Comparison of ENCODE assay signal across 8 cellular contexts in the genomic region with DNA sequence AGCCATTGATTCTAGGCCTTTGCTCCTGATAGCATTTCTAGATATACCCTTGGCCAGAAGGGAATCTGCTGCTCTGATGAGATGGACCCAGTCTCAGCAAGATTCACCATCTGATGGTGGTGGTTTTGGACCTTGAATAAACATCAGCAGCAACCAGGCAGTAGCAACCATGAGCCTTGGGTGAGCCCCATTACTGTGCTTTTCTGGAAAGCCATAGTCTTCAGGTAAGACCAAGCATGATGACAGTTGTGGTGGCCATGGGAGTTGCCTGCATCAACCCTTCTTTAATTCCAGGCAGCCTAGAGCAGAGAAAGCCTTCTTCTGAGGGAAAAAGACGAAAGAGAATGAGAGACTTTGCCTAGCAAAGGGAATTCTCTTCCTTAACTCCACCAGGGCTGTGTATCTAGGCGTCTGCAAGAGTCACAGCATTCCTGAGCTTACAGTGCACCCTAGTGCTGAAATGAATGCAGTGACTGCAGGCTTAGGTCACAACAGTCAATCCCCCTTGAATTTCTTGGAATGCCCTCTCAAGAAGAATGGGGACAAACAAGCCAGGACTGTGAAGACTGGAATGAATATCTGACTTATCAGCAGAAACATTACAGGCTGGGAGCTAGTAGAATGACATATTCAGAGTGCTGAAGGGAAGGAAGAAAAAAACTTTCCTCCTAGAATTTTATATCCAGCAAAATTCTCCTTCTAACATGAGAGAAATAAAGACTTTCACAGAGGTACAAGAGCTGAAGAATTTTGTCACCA.
A peak's percentile ranks its signal among the peaks of the same experiment; 100 is the strongest.
DNase-seq lines count a peak whose midpoint lies in the region; ATAC-seq and TF ChIP-seq lines count a peak whose summit lies in the region.

No MANE protein-coding gene starts in this region.

- TF ChIP-seq POLR2A in right lobe of liver (IDR thresholded peaks at IDR 0.05), result no peak
- TF ChIP-seq POLR2A in ovary (IDR thresholded peaks at IDR 0.05), result no peak

- peak; percentile 97 for TF ChIP-seq RAD21 in Ishikawa (IDR thresholded peaks at IDR 0.05; ENCODE audit: low read depth)

- intact Hi-C loops in right lobe of liver (cut with DNase I), result no loop called here
- intact Hi-C loops in ovary (cut with DNase I), result no loop called here

- H3K4me3 ChIP-seq in BE2C (ENCODE audit: low read depth, low read length) (no peak overlapping the region), right lobe of liver (no peak overlapping the region), right atrium auricular region (no peak overlapping the region), ovary (no peak overlapping the region)

- H3K27me3 ChIP-seq in BE2C (no peaks in the 10 kb centered on the region), right lobe of liver (no peaks in the 10 kb centered on the region), right atrium auricular region (no peaks in the 10 kb centered on the region), ovary (no peaks in the 10 kb centered on the region)

- peaks cover 15% of the 10 kb centered on the region for H3K4me1 ChIP-seq in BE2C
- no peaks in the 10 kb centered on the region for H3K4me1 ChIP-seq in right lobe of liver
- H3K4me1 ChIP-seq in right atrium auricular region, result no peaks in the 10 kb centered on the region
- no peaks in the 10 kb centered on the region for H3K4me1 ChIP-seq in ovary (ENCODE audit: insufficient read depth)

- no peaks in the 10 kb centered on the region for H3K36me3 ChIP-seq in BE2C
- no peaks in the 10 kb centered on the region for H3K36me3 ChIP-seq in right lobe of liver
- H3K36me3 ChIP-seq in right atrium auricular region, result no peaks in the 10 kb centered on the region
- no peaks in the 10 kb centered on the region for H3K36me3 ChIP-seq in ovary

- ATAC-seq in GM19455 (IDR thresholded peaks at IDR 0.05; ENCODE audit: unreplicated experiment), result peak; percentile 69
- peak in 3 of 4 donors; percentile 37 to 57 (median 47) for ATAC-seq in right lobe of liver

- H3K27ac ChIP-seq in right lobe of liver (no peak overlapping the region), right atrium auricular region (no peak overlapping the region), ovary (no peak overlapping the region)

- TF ChIP-seq EP300 in Ishikawa (IDR thresholded peaks at IDR 0.05; ENCODE audit: borderline replicate concordance) (no peak), ovary (IDR thresholded peaks at IDR 0.05) (no peak)

- H3K9me3 ChIP-seq in BE2C, result no peaks in the 10 kb centered on the region
- no peaks in the 10 kb centered on the region for H3K9me3 ChIP-seq in right lobe of liver
- H3K9me3 ChIP-seq in right atrium auricular region, result no peaks in the 10 kb centered on the region
- no peaks in the 10 kb centered on the region for H3K9me3 ChIP-seq in ovary

- WGBS in right lobe of liver (ENCODE audit: insufficient coverage, low coverage, low lambda C conversion rate, missing lambda C conversion rate), result 18% methylated on average over 2 of the region's 2 CpGs
- 50 to 69% (median 52%) methylated on average over 2 of the region's 2 CpGs for WGBS in ovary, 3 donors

- TF ChIP-seq CTCF in BE2C (IDR thresholded peaks at IDR 0.05; ENCODE audit: low read depth, low read length), result peak; percentile 97
- peak in 2 of 4 donors; percentile 6 to 33 for TF ChIP-seq CTCF in right lobe of liver (IDR thresholded peaks at IDR 0.05)
- TF ChIP-seq CTCF in right atrium auricular region (IDR thresholded peaks at IDR 0.05), result no peak
- no peak for TF ChIP-seq CTCF in ovary (IDR thresholded peaks at IDR 0.05)

- DNase-seq in BE2C (peak; percentile 73), UCSD-AML1 (lab: John Stamatoyannopoulos, UW; ENCODE audit: unreplicated experiment) (peak; percentile 10), right lobe of liver (no peak), right atrium auricular region (ENCODE audit: low spot score) (no peak), ovary (no peak)
- DNase-seq in stimulated activated CD4-positive, alpha-beta T cell treated with anti-CD3 and anti-CD28 coated beads, Interleukin-4, amount 100 ng/mL, for 24 hours, result no peak

TF ChIP-seq in Ishikawa, 13 proteins besides CTCF, POLR2A, EP300 and RAD21:
- TF ChIP-seq TCF12 (IDR thresholded peaks at IDR 0.05; ENCODE audit: low read depth) (no peak), TAF1 (IDR thresholded peaks at IDR 0.05; ENCODE audit: low read depth) (no peak), ZBTB7A (IDR thresholded peaks at IDR 0.05; ENCODE audit: low read depth) (no peak), YY1 (IDR thresholded peaks at IDR 0.05; ENCODE audit: low read depth) (no peak), FOXM1 (IDR thresholded peaks at IDR 0.05; ENCODE audit: borderline replicate concordance, low read depth) (no peak), EGR1 (IDR thresholded peaks at IDR 0.05) (no peak), CEBPB (IDR thresholded peaks at IDR 0.05) (no peak), NFIC (IDR thresholded peaks at IDR 0.05) (no peak), CREB1 (IDR thresholded peaks at IDR 0.05; ENCODE audit: low read depth) (no peak), TEAD4 (IDR thresholded peaks at IDR 0.05) (no peak)
- TF ChIP-seq, protein P1, sequence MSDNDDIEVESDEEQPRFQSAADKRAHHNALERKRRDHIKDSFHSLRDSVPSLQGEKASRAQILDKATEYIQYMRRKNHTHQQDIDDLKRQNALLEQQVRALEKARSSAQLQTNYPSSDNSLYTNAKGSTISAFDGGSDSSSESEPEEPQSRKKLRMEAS (IDR thresholded peaks at IDR 0.05), result no peak
- TF ChIP-seq, protein P2, sequence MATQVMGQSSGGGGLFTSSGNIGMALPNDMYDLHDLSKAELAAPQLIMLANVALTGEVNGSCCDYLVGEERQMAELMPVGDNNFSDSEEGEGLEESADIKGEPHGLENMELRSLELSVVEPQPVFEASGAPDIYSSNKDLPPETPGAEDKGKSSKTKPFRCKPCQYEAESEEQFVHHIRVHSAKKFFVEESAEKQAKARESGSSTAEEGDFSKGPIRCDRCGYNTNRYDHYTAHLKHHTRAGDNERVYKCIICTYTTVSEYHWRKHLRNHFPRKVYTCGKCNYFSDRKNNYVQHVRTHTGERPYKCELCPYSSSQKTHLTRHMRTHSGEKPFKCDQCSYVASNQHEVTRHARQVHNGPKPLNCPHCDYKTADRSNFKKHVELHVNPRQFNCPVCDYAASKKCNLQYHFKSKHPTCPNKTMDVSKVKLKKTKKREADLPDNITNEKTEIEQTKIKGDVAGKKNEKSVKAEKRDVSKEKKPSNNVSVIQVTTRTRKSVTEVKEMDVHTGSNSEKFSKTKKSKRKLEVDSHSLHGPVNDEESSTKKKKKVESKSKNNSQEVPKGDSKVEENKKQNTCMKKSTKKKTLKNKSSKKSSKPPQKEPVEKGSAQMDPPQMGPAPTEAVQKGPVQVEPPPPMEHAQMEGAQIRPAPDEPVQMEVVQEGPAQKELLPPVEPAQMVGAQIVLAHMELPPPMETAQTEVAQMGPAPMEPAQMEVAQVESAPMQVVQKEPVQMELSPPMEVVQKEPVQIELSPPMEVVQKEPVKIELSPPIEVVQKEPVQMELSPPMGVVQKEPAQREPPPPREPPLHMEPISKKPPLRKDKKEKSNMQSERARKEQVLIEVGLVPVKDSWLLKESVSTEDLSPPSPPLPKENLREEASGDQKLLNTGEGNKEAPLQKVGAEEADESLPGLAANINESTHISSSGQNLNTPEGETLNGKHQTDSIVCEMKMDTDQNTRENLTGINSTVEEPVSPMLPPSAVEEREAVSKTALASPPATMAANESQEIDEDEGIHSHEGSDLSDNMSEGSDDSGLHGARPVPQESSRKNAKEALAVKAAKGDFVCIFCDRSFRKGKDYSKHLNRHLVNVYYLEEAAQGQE (IDR thresholded peaks at IDR 0.05; ENCODE audit: low read depth), result no peak
- TF ChIP-seq, protein P3, sequence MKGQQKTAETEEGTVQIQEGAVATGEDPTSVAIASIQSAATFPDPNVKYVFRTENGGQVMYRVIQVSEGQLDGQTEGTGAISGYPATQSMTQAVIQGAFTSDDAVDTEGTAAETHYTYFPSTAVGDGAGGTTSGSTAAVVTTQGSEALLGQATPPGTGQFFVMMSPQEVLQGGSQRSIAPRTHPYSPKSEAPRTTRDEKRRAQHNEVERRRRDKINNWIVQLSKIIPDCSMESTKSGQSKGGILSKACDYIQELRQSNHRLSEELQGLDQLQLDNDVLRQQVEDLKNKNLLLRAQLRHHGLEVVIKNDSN (IDR thresholded peaks at IDR 0.05), result no peak
TF ChIP-seq in Ishikawa: peak in this region for 0.

Comparison
In these comparisons a context has a peak if more than half of its experiments do, and no peak if none do; other contexts are left out.
1. DNase-seq: peak in BE2C (single experiment) and UCSD-AML1 (single experiment); none in right lobe of liver (0 of 3), right atrium auricular region (single experiment), stimulated activated CD4-positive, alpha-beta T cell treated with anti-CD3 and anti-CD28 coated beads, Interleukin-4, amount 100 ng/mL, for 24 hours (single experiment) and ovary (0 of 5).